18 cellular contexts compared by ENCODE assay signal in the genomic region with DNA sequence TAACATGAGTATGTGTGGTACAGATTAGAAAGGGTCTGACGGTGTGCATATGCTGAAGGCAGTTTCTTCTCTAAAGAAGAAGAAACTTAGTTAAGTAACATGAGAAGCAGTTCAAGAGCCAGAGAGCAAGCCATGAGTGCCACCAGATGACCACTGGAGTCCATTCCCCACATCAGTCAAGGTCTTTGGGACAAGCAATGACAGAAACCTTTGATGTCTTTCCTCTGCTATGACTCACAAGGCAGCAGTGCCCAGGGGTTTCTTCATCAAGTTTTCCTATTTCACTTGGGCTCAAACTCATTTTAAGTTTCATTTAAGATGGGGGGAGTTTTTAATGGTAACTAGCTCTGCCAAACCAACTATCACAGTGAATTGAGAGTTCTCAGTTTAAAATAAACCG.
"Had no signal": no experiment of that assay in that cellular context is flagged by ENCODE, and none has a peak within 500 bp of the region (broad histone marks: within the 10 kb centered on the region; RNA-seq: fewer than 3 reads in every experiment).

No MANE protein-coding gene starts in this region.

- H3K27ac Mint-ChIP-seq: memory B cell, mesothelial cell of epicardium, natural killer cell had no signal

- DNase-seq: effector CD4-positive, alpha-beta T cell; glutamatergic neuron; kidney; left cardiac atrium; left ventricle myocardium inferior; lower lobe of right lung; natural killer cell; posterior cingulate gyrus; sigmoid colon; stimulated activated CD4-positive, alpha-beta T cell treated with anti-CD3 and anti-CD28 coated beads, Interleukin-12 subunit alpha, Interleukin-12 subunit beta, amount 100 ng/mL, for 4 hours; stimulated activated naive CD4-positive, alpha-beta T cell; stomach; substantia nigra; transverse colon had no signal

- H3K4me3 Mint-ChIP-seq: memory B cell, mesothelial cell of epicardium, natural killer cell, neural crest cell had no signal

- ATAC-seq: gastroesophageal sphincter, left cardiac atrium, lower lobe of right lung, natural killer cell had no signal

- H3K4me1 Mint-ChIP-seq: memory B cell, natural killer cell had no signal

- H3K36me3 Mint-ChIP-seq: memory B cell, mesothelial cell of epicardium, natural killer cell had no signal

- H3K9me3 Mint-ChIP-seq: memory B cell had no signal
